In the genomic region with DNA sequence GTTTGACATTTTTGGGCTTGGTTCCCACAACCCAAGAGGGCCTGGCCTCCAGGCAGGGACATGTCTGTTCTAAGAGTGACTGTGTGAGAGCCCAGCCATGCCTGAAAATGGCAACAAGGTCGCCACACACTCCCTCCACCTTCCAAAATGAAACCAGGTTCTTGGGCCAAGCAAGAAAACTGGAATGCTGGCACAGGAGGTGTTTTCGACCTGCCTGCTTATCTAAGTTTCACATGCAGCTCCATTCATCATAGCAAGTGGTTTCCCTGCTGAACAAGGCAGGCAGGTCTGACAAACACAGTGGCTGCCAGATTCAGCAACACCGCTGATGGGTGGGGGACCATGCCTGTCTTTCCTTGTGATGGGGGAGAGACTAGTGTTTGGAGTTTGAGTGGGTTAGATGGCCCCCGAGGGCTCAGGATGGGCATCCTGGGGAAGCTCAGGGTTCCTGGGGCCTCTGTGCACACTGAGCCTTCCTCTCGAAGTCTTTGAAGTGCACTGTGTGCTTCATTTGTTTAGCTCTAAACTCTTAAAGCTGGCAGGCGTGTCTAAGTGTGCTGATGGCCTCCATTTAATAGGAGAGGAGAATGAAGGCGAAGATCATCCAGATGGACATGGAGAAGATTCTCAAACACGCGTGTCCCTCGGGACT, we compare ENCODE assay signal across 10 cellular contexts. TPM values are rescaled to one million over a fixed set of nuclear protein-coding genes. Genes with fewer than 3 reads are reported as not detected.
DNase-seq lines count a peak whose midpoint lies in the region; ATAC-seq and TF ChIP-seq lines count a peak whose summit lies in the region.
"Had no signal": no experiment of that assay in that cellular context is flagged by ENCODE, and none has a peak within 500 bp of the region (broad histone marks: within the 10 kb centered on the region; RNA-seq: fewer than 3 reads in every experiment).

No MANE protein-coding gene starts in this region.

- peak overlapping the region; percentile 58 to 82 (median 70) for H3K27ac ChIP-seq in gastrocnemius medialis
- no peak overlapping the region for H3K27ac ChIP-seq in effector memory CD4-positive, alpha-beta T cell (ENCODE audit: insufficient read depth, low read length, poor library complexity, severe bottlenecking)
- H3K27ac ChIP-seq: ovary had no signal

- H3K4me1 Mint-ChIP-seq in activated CD8-positive, alpha-beta T cell treated with anti-CD3 and anti-CD28 coated beads for 36 hours (ENCODE audit: low read depth), result peaks cover 24% of the 10 kb centered on the region
- H3K4me1 Mint-ChIP-seq in HFFc6 (ENCODE audit: low read depth), result peaks cover 25% of the 10 kb centered on the region

- H3K4me1 ChIP-seq in gastrocnemius medialis, result peaks cover 37 to 41% of the 10 kb centered on the region in 2 donors
- H3K4me1 ChIP-seq in effector memory CD4-positive, alpha-beta T cell (ENCODE audit: control insufficient read depth, insufficient read depth, low read length, poor library complexity, severe bottlenecking), result peaks cover 9% of the 10 kb centered on the region

- no peaks in the 10 kb centered on the region for H3K36me3 Mint-ChIP-seq in activated CD8-positive, alpha-beta T cell treated with anti-CD3 and anti-CD28 coated beads for 36 hours (ENCODE audit: low read depth)
- H3K36me3 Mint-ChIP-seq in HFFc6 (ENCODE audit: low read depth), result no peaks in the 10 kb centered on the region
- H3K36me3 Mint-ChIP-seq: CD4-positive, alpha-beta memory T cell had no signal

- no peak for TF ChIP-seq POLR2A in gastrocnemius medialis (IDR thresholded peaks at IDR 0.05)

- H3K4me3 ChIP-seq in gastrocnemius medialis, result no peak overlapping the region
- H3K4me3 ChIP-seq in effector memory CD4-positive, alpha-beta T cell (ENCODE audit: insufficient read depth, low read depth, low read length, poor library complexity, severe bottlenecking), result no peak overlapping the region
- H3K4me3 ChIP-seq: ovary had no signal

- H3K27me3 Mint-ChIP-seq in activated CD8-positive, alpha-beta T cell treated with anti-CD3 and anti-CD28 coated beads for 36 hours, result no peaks in the 10 kb centered on the region
- peaks cover 4% of the 10 kb centered on the region; the same call in 1 of the 2 replicates for H3K27me3 Mint-ChIP-seq in HFFc6 (ENCODE audit: insufficient read depth)

- POLR2A ChIA-PET in activated CD8-positive, alpha-beta T cell treated with anti-CD3 and anti-CD28 coated beads for 36 hours (lab: Charles Lee), result no interaction called here

- no peaks in the 10 kb centered on the region for H3K36me3 ChIP-seq in gastrocnemius medialis
- H3K36me3 ChIP-seq in effector memory CD4-positive, alpha-beta T cell (ENCODE audit: control insufficient read depth, insufficient read depth, low read length), result no peaks in the 10 kb centered on the region
- H3K36me3 ChIP-seq: ovary had no signal

- no peaks in the 10 kb centered on the region for H3K9me3 ChIP-seq in gastrocnemius medialis
- H3K9me3 ChIP-seq in effector memory CD4-positive, alpha-beta T cell (ENCODE audit: control insufficient read depth, low read length), result no peaks in the 10 kb centered on the region
- H3K9me3 ChIP-seq: ovary had no signal

- intact Hi-C loops in activated CD8-positive, alpha-beta T cell treated with anti-CD3 and anti-CD28 coated beads for 36 hours (cut with micrococcal nuclease), result no loop called here
- intact Hi-C loops in left cardiac atrium (cut with DNase I) (no loop called here), gastrocnemius medialis (cut with DNase I; ENCODE audit: low total_unique reads) (no loop called here)

- no peaks in the 10 kb centered on the region for H3K27me3 ChIP-seq in gastrocnemius medialis
- H3K27me3 ChIP-seq in effector memory CD4-positive, alpha-beta T cell (replicated peaks; ENCODE audit: control insufficient read depth, insufficient read depth, low read length, poor library complexity, severe bottlenecking), result no peaks in the 10 kb centered on the region
- H3K27me3 ChIP-seq: ovary had no signal

- DNase-seq in GM10266 (ENCODE audit: extremely low spot score) (peak; percentile 42), left cardiac atrium (no peak), gastrocnemius medialis (no peak), HFFc6 (no peak)
- no peak for DNase-seq in activated CD8-positive, alpha-beta T cell treated with anti-CD3 and anti-CD28 coated beads for 36 hours
- DNase-seq in effector memory CD4-positive, alpha-beta T cell, result no peak
- DNase-seq: ovary had no signal

- peak; percentile 45 for ATAC-seq in activated CD8-positive, alpha-beta T cell treated with anti-CD3 and anti-CD28 coated beads for 36 hours
- peak; percentile 52 to 54 for ATAC-seq in left cardiac atrium
- peak; percentile 34 to 53 for ATAC-seq in gastrocnemius medialis
- no peak for ATAC-seq in HG02840 (IDR thresholded peaks at IDR 0.05; ENCODE audit: low FRiP score, unreplicated experiment)
- ATAC-seq in HG03159 (IDR thresholded peaks at IDR 0.05; ENCODE audit: unreplicated experiment), result no peak

- no peak for TF ChIP-seq CTCF in GM10266 (IDR thresholded peaks at IDR 0.05; ENCODE audit: control insufficient read depth, insufficient read depth, low read depth, missing control alignments)
- no peak for TF ChIP-seq CTCF in activated CD8-positive, alpha-beta T cell treated with anti-CD3 and anti-CD28 coated beads for 36 hours (IDR thresholded peaks at IDR 0.05)
- no peak for TF ChIP-seq CTCF in gastrocnemius medialis (IDR thresholded peaks at IDR 0.05 in 4 of 5, conservative IDR thresholded peaks at IDR 0.05 in 1 of 5)
- no peak for TF ChIP-seq CTCF in HFFc6 (IDR thresholded peaks at IDR 0.05)

- in situ Hi-C loops in gastrocnemius medialis (cut with MboI; ENCODE audit: low sequenced_read_pairs in 4 of 4), result no loop called here

- H3K9me3 Mint-ChIP-seq in activated CD8-positive, alpha-beta T cell treated with anti-CD3 and anti-CD28 coated beads for 36 hours, result no peaks in the 10 kb centered on the region
- H3K9me3 Mint-ChIP-seq in HFFc6, result no peaks in the 10 kb centered on the region

- H3K4me3 Mint-ChIP-seq in activated CD8-positive, alpha-beta T cell treated with anti-CD3 and anti-CD28 coated beads for 36 hours, result no peak overlapping the region
- no peak overlapping the region for H3K4me3 Mint-ChIP-seq in HFFc6

- no peak overlapping the region for H3K27ac Mint-ChIP-seq in activated CD8-positive, alpha-beta T cell treated with anti-CD3 and anti-CD28 coated beads for 36 hours
- no peak overlapping the region for H3K27ac Mint-ChIP-seq in HFFc6

- CTCF ChIA-PET in activated CD8-positive, alpha-beta T cell treated with anti-CD3 and anti-CD28 coated beads for 36 hours (lab: Charles Lee), result no interaction called here

RNA-seq across cellular contexts. Expression of gene GAS6, which starts 17.9 kb away (rescaled TPM):
- under 1 TPM; 0.23 to 0.25 TPM for total RNA-seq in activated CD8-positive, alpha-beta T cell treated with anti-CD3 and anti-CD28 coated beads for 36 hours
- total RNA-seq in left cardiac atrium (100 to 1,000 TPM; 165 to 175 TPM), gastrocnemius medialis (100 to 1,000 TPM in 1 of 4 donors, 10 to 100 TPM in 3; 68.6 to 122 (median 86.3) TPM)
- 100 to 1,000 TPM; 669 to 813 (median 715) TPM for total RNA-seq in HFFc6 (2021; fragmentation: NEBNext Ultra II Directional; extraction: Animal tissue kit (Norgen Biotek cat#: 25700))

Comparison
In these comparisons a context has a peak if more than half of its experiments do, and no peak if none do; other contexts are left out.
1. ATAC-seq: peak in activated CD8-positive, alpha-beta T cell treated with anti-CD3 and anti-CD28 coated beads for 36 hours (single experiment), left cardiac atrium (2 of 2) and gastrocnemius medialis (2 of 2); none in HG02840 (single experiment) and HG03159 (single experiment).
2. RNA of gene GAS6, which starts 17.9 kb away (total RNA-seq): 669 to 813 TPM in HFFc6, 165 to 175 TPM in left cardiac atrium and 68.6 to 122 TPM in gastrocnemius medialis; 0.23 to 0.25 TPM in activated CD8-positive, alpha-beta T cell treated with anti-CD3 and anti-CD28 coated beads for 36 hours; every median in the first group is over 10 times any median in the second.